14 cellular contexts compared by ENCODE assay signal in the genomic region with DNA sequence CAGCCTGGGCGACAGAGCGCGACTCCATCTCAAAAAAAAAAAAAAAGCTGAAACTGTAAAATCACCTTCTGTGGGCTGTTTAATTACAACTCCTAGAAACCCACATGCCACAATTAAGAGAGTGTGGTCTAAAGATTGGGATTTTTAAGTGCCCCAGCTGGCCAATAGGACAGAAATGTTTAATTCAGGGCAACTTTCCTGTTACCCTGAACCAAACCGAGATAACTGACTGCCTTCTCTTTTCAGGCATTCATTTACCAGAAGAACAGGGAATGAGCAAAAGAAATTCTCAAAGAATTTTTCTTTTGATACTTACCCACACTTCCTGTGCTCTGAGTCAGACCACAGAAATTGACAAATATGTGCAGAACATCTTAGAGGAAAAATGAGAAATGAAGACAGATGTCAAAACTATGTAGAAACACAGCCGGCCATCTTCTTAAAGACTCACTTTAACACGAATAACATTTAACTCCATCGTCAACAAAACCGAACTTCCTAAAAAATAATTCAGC.
DNase-seq lines count a peak whose midpoint lies in the region; ATAC-seq and TF ChIP-seq lines count a peak whose summit lies in the region.
"Had no signal": no experiment of that assay in that cellular context is flagged by ENCODE, and none has a peak within 500 bp of the region (broad histone marks: within the 10 kb centered on the region; RNA-seq: fewer than 3 reads in every experiment).

No MANE protein-coding gene starts in this region.

- H3K9me2 ChIP-seq in MM.1S (replicated peaks; ENCODE audit: insufficient read depth, low read length) = no peaks in the 10 kb centered on the region; the same call in 1 of the 2 replicates

- H3K27me3 ChIP-seq in MM.1S (replicated peaks; ENCODE audit: insufficient read depth, low read length) (no peaks in the 10 kb centered on the region), upper lobe of right lung (no peaks in the 10 kb centered on the region), left lung (no peaks in the 10 kb centered on the region)
- H3K27me3 ChIP-seq: dorsolateral prefrontal cortex, vagina had no signal

- H3F3A ChIP-seq in MM.1S (ENCODE audit: insufficient read depth, low read length) = no peaks in the 10 kb centered on the region

- H3K4me3 ChIP-seq in MM.1S (ENCODE audit: low read length) = no peak overlapping the region
- H3K4me3 ChIP-seq in choroid plexus epithelial cell (ENCODE audit: low read depth, low read length) = no peak overlapping the region
- H3K4me3 ChIP-seq in upper lobe of right lung = no peak overlapping the region
- H3K4me3 ChIP-seq in left lung = no peak overlapping the region
- H3K4me3 ChIP-seq: dorsolateral prefrontal cortex, K562, vagina had no signal

- H3K4me2 ChIP-seq in MM.1S (ENCODE audit: low read depth, low read length) = no peak overlapping the region

- TF ChIP-seq CTCF in MM.1S (IDR thresholded peaks at IDR 0.05; ENCODE audit: low read length) = no peak
- no peak for TF ChIP-seq CTCF in choroid plexus epithelial cell (conservative IDR thresholded peaks at IDR 0.05; ENCODE audit: low read depth, low read length)
- TF ChIP-seq CTCF in omental fat pad (IDR thresholded peaks at IDR 0.05) = no peak
- TF ChIP-seq CTCF in upper lobe of right lung (IDR thresholded peaks at IDR 0.05) = no peak
- no peak for TF ChIP-seq CTCF in left lung (IDR thresholded peaks at IDR 0.05)

- H3K79me2 ChIP-seq in MM.1S (ENCODE audit: low read length) = no peaks in the 10 kb centered on the region

- H4K20me1 ChIP-seq in MM.1S (ENCODE audit: insufficient read depth, low read length) = no peaks in the 10 kb centered on the region

- intact Hi-C loops in upper lobe of right lung (cut with DNase I) = no loop called here
- intact Hi-C loops in left lung (cut with DNase I) = no loop called here

- H3K4me1 ChIP-seq in MM.1S (ENCODE audit: low read length) (peaks cover 12% of the 10 kb centered on the region; the same call in 1 of the 2 replicates), upper lobe of right lung (no peaks in the 10 kb centered on the region), left lung (no peaks in the 10 kb centered on the region)

- no peaks in the 10 kb centered on the region for H3K9me3 ChIP-seq in MM.1S (replicated peaks; ENCODE audit: insufficient read depth, low read length)
- H3K9me3 ChIP-seq in upper lobe of right lung = no peaks in the 10 kb centered on the region
- no peaks in the 10 kb centered on the region for H3K9me3 ChIP-seq in left lung
- H3K9me3 ChIP-seq: neutrophil, vagina had no signal

- H3K36me3 ChIP-seq in MM.1S (replicated peaks; ENCODE audit: insufficient read depth, low read length) (no peaks in the 10 kb centered on the region), upper lobe of right lung (no peaks in the 10 kb centered on the region), left lung (no peaks in the 10 kb centered on the region)
- H3K36me3 ChIP-seq: neutrophil, vagina had no signal

- no peak overlapping the region for H3K9ac ChIP-seq in MM.1S (ENCODE audit: low read length)

- ATAC-seq in omental fat pad (ENCODE audit: low FRiP score) (peak; percentile 37), upper lobe of right lung (no peak), left lung (no peak)
- ATAC-seq: K562 had no signal

- no peak overlapping the region for H2AFZ ChIP-seq in MM.1S (ENCODE audit: low read length)

- H3K27ac ChIP-seq in MM.1S (ENCODE audit: low read length) (peak overlapping the region; percentile 34; the same call in 1 of the 2 replicates), upper lobe of right lung (no peak overlapping the region), left lung (no peak overlapping the region)
- H3K27ac ChIP-seq: dorsolateral prefrontal cortex, neutrophil, vagina had no signal

- DNase-seq in EL = peak; percentile 89
- no peak for DNase-seq in MM.1S
- DNase-seq in choroid plexus epithelial cell (ENCODE audit: low read depth) = peak; percentile 95
- DNase-seq in omental fat pad (ENCODE audit: low spot score) = no peak
- no peak for DNase-seq in NCI-H524 treated with DMSO at 0.1 percent for 48 hours (lab: John Stamatoyannopoulos, UW)
- no peak for DNase-seq in upper lobe of right lung
- no peak for DNase-seq in HT-29 (ENCODE audit: low spot score)
- no peak for DNase-seq in left lung
- DNase-seq: DMS79, dorsolateral prefrontal cortex, NCI-H510A had no signal

Comparison
In these comparisons a context has a peak if more than half of its experiments do, and no peak if none do; other contexts are left out.
1. DNase-seq: peak in EL (single experiment) and choroid plexus epithelial cell (single experiment); none in MM.1S (single experiment), omental fat pad (single experiment), NCI-H524 treated with DMSO at 0.1 percent for 48 hours (single experiment), upper lobe of right lung (single experiment), HT-29 (single experiment) and left lung (0 of 2).